ENCODE assay signal across 5 cellular contexts in genomic region chr7:141776374-141776773, GRCh38. TPM values are rescaled to one million over a fixed set of nuclear protein-coding genes. Genes with fewer than 3 reads are reported as not detected.
"Had no signal": no experiment of that assay in that cellular context is flagged by ENCODE, and none has a peak within 500 bp of the region (broad histone marks: within the 10 kb centered on the region; RNA-seq: fewer than 3 reads in every experiment).

A gene with protein sequence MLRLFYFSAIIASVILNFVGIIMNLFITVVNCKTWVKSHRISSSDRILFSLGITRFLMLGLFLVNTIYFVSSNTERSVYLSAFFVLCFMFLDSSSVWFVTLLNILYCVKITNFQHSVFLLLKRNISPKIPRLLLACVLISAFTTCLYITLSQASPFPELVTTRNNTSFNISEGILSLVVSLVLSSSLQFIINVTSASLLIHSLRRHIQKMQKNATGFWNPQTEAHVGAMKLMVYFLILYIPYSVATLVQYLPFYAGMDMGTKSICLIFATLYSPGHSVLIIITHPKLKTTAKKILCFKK (plus strand): TSS chr7:141776674. CDS start chr7:141778489, 1,815 bp downstream.

- H3K27ac ChIP-seq: HL-60 had no signal

- H3K4me2 ChIP-seq: GM23338 had no signal

- H3K4me1 Mint-ChIP-seq: GM23338, H9 had no signal

- H3K4me3 Mint-ChIP-seq: GM23338, H9, IgD-negative memory B cell had no signal

- H2AFZ ChIP-seq: GM23338 had no signal

- H3K27me3 Mint-ChIP-seq: IgD-negative memory B cell had no signal

- DNase-seq: H9, HCEC 1CT had no signal

- H3K4me3 ChIP-seq: GM23338 had no signal

- H3K27ac Mint-ChIP-seq: GM23338, H9, IgD-negative memory B cell had no signal

RNA-seq across cellular contexts. Expression of the gene that starts here (rescaled TPM):
- polyA plus RNA-seq: IgD-negative memory B cell had no signal
